In genomic region chr4:185317880-185318279, GRCh38 we compare ENCODE assay signal across 1 cellular context.
TF ChIP-seq lines count a peak whose summit lies in the region.

No MANE protein-coding gene starts in this region.

TF ChIP-seq in HCT116, 20 proteins besides CTCF, POLR2A, EP300 and RAD21 (continued from another document):
- TF ChIP-seq FOSL1 (IDR thresholded peaks at IDR 0.05; ENCODE audit: low read depth): no peak
